In genomic region chr2:139730197-139730596, GRCh38 we compare ENCODE assay signal across 31 cellular contexts.
"Had no signal": no experiment of that assay in that cellular context is flagged by ENCODE, and none has a peak within 500 bp of the region (broad histone marks: within the 10 kb centered on the region; RNA-seq: fewer than 3 reads in every experiment).

No MANE protein-coding gene starts in this region.

- H3K27ac Mint-ChIP-seq: activated CD4-positive, alpha-beta T cell treated with anti-CD3 and anti-CD28 coated beads for 36 hours; activated CD4-positive, alpha-beta T cell treated with anti-CD3 and anti-CD28 coated beads, Interleukin-2, amount 10 ng/mL, durations not matched to agents 7 days and 5 days; activated CD8-positive, alpha-beta T cell treated with anti-CD3 and anti-CD28 coated beads, Interleukin-2, amount 10 ng/mL, durations not matched to agents 7 days and 5 days; activated naive CD4-positive, alpha-beta T cell treated with anti-CD3 and anti-CD28 coated beads for 36 hours; activated naive CD4-positive, alpha-beta T cell treated with anti-CD3 and anti-CD28 coated beads, Interleukin-2, amount 50 U/mL, for 72 hours; activated T-cell treated with anti-CD3 and anti-CD28 coated beads, Interleukin-2, amount 50 U/mL, for 24 hours; activated T-helper 1 cell treated with anti-CD3 and anti-CD28 coated beads, Interleukin-12 subunit alpha, Interleukin-12 subunit beta, Interleukin-2, Interleukin-4 antibody, amounts not matched to agents 30 ng/mL and 10 ng/mL and 1 ng/mL, durations not matched to agents 14 hours and 24 hours and 36 hours; T-helper 1 cell treated with Interleukin-12 subunit alpha and Interleukin-12 subunit beta and Interleukin-4 antibody, amounts not matched to agents 30 μg/mL and 1 μg/mL, for 36 hours; T-helper 2 cell treated with Interferon-gamma antibody and Interleukin-4, amounts not matched to agents 5 μg/mL and 100 μg/mL, for 36 hours; WTC11 had no signal

- H3K9me3 Mint-ChIP-seq: activated naive CD4-positive, alpha-beta T cell treated with anti-CD3 and anti-CD28 coated beads for 36 hours; activated T-helper 1 cell treated with anti-CD3 and anti-CD28 coated beads, Interleukin-12 subunit alpha, Interleukin-12 subunit beta, Interleukin-2, Interleukin-4 antibody, amounts not matched to agents 30 ng/mL and 10 ng/mL and 1 ng/mL, durations not matched to agents 14 hours and 24 hours and 36 hours; T-helper 1 cell treated with Interleukin-12 subunit alpha and Interleukin-12 subunit beta and Interleukin-4 antibody, amounts not matched to agents 30 μg/mL and 1 μg/mL, for 36 hours had no signal

- H3K36me3 ChIP-seq: adrenal gland, breast epithelium, MG63, SJCRH30 had no signal

- H3K4me1 ChIP-seq: adrenal gland, body of pancreas, breast epithelium, SJCRH30 had no signal

- ATAC-seq: activated CD4-positive, alpha-beta T cell treated with anti-CD3 and anti-CD28 coated beads for 36 hours; activated CD4-positive, CD25-positive, alpha-beta regulatory T cell treated with anti-CD3 and anti-CD28 coated beads, Interleukin-2, amount 50 U/mL, for 24 hours; activated CD8-positive, alpha-beta T cell treated with anti-CD3 and anti-CD28 coated beads, Interleukin-2, amount 10 ng/mL, durations not matched to agents 7 days and 5 days; activated naive CD4-positive, alpha-beta T cell treated with anti-CD3 and anti-CD28 coated beads, Interleukin-2, amount 50 U/mL, for 72 hours; body of pancreas; Panc1; WTC11 had no signal

- H3K9me3 ChIP-seq: adrenal gland, body of pancreas, breast epithelium, MG63, SJCRH30 had no signal

- H3K36me3 Mint-ChIP-seq: activated naive CD4-positive, alpha-beta T cell treated with anti-CD3 and anti-CD28 coated beads, Interleukin-2, amount 50 U/mL, for 72 hours had no signal

- H3K27me3 ChIP-seq: adrenal gland, body of pancreas, breast epithelium, MG63, SJCRH30 had no signal

- H3K4me1 Mint-ChIP-seq: activated CD4-positive, alpha-beta T cell treated with anti-CD3 and anti-CD28 coated beads for 36 hours; activated CD4-positive, alpha-beta T cell treated with anti-CD3 and anti-CD28 coated beads, Interleukin-2, amount 10 ng/mL, durations not matched to agents 7 days and 5 days had no signal

- H3K27me3 Mint-ChIP-seq: activated CD4-positive, alpha-beta T cell treated with anti-CD3 and anti-CD28 coated beads for 36 hours; activated CD4-positive, alpha-beta T cell treated with anti-CD3 and anti-CD28 coated beads, Interleukin-2, amount 10 ng/mL, durations not matched to agents 7 days and 5 days; activated T-cell treated with anti-CD3 and anti-CD28 coated beads, Interleukin-2, amount 50 U/mL, for 24 hours had no signal

- H3K4me3 Mint-ChIP-seq: activated CD4-positive, alpha-beta T cell treated with anti-CD3 and anti-CD28 coated beads for 36 hours; activated CD4-positive, alpha-beta T cell treated with anti-CD3 and anti-CD28 coated beads, Interleukin-2, amount 10 ng/mL, durations not matched to agents 7 days and 5 days; activated CD8-positive, alpha-beta T cell treated with anti-CD3 and anti-CD28 coated beads, Interleukin-2, amount 10 ng/mL, durations not matched to agents 7 days and 5 days; activated naive CD4-positive, alpha-beta T cell treated with anti-CD3 and anti-CD28 coated beads for 36 hours; activated T-cell treated with anti-CD3 and anti-CD28 coated beads, Interleukin-2, amount 50 U/mL, for 24 hours; activated T-helper 1 cell treated with anti-CD3 and anti-CD28 coated beads, Interleukin-12 subunit alpha, Interleukin-12 subunit beta, Interleukin-2, Interleukin-4 antibody, amounts not matched to agents 30 ng/mL and 10 ng/mL and 1 ng/mL, durations not matched to agents 14 hours and 24 hours and 36 hours; T-helper 1 cell treated with Interleukin-12 subunit alpha and Interleukin-12 subunit beta and Interleukin-4 antibody, amounts not matched to agents 30 μg/mL and 1 μg/mL, for 36 hours; T-helper 2 cell treated with Interferon-gamma antibody and Interleukin-4, amounts not matched to agents 5 μg/mL and 100 μg/mL, for 36 hours; WTC11 had no signal

- H3K27ac ChIP-seq: adrenal gland, body of pancreas, breast epithelium, SJCRH30, SK-N-MC had no signal

- DNase-seq: activated CD4-positive, alpha-beta T cell treated with anti-CD3 and anti-CD28 coated beads for 36 hours; activated CD4-positive, alpha-beta T cell treated with anti-CD3 and anti-CD28 coated beads, Interleukin-2, amount 10 ng/mL, durations not matched to agents 7 days and 5 days; activated CD4-positive, alpha-beta T cell treated with anti-CD3 and anti-CD28 coated beads, Interleukin-2, amount 50 U/mL, for 48 hours; activated CD8-positive, alpha-beta T cell treated with anti-CD3 and anti-CD28 coated beads, Interleukin-2, amount 10 ng/mL, durations not matched to agents 7 days and 5 days; activated gamma-delta T cell treated with Interleukin-2 at 50 U/mL for 16 hours; activated naive CD4-positive, alpha-beta T cell treated with anti-CD3 and anti-CD28 coated beads for 36 hours; activated T-cell treated with anti-CD3 and anti-CD28 coated beads, Interleukin-2, amount 50 U/mL, for 24 hours; adrenal gland; body of pancreas; Kasumi-1; MG63; NCI-H1048; NCI-H1105 treated with DMSO at 0.1 percent for 48 hours; NCI-H1436; NCI-H187; NCI-H2171 treated with DMSO at 0.1 percent for 48 hours; NCI-H2227 treated with DMSO at 0.1 percent for 48 hours; NCI-H446; NCI-H510A treated with DMSO at 0.1 percent for 48 hours; NCI-H526 treated with DMSO at 0.1 percent for 48 hours; SHP77; SJCRH30 had no signal

- H3K4me3 ChIP-seq: adrenal gland, body of pancreas, breast epithelium, MG63, SJCRH30, SK-N-MC had no signal
